Comparison of ENCODE assay signal across 16 cellular contexts in the genomic region with DNA sequence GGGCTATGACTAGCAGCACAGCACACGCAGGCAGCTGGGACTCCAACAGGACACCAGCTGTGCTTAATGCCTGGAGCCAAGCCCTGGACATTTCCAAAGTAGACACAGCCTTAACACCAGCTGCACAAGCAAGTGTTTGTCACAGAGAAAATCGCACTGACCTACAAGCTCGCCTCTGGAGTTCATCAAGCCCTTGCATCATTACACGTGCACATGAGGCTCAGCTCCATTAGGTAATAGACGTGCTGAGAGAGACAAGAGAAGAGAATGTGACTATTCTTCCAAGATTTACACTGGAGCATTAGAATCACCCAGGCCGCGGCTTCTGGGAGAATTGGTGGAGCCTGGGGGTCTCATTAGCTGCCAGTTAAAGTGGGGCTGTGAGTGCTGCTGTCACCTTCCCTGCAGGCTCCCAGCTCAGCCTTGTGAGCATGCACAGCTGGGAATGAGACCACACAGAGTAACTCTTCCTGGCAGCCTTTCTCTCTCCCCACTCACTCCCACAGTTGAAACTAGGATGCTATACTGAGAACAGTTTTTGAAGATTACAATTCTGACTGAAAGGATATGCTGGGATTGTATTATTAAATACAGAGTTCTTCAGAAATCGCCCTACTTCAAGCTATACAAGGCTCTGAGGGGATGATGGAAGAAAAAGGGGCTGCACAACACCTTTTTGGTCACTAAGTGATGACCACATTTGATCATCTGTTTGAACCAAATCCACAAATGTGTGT. TPM values are rescaled to one million over a fixed set of nuclear protein-coding genes. Genes with fewer than 3 reads are reported as not detected.
DNase-seq lines count a peak whose midpoint lies in the region; ATAC-seq and TF ChIP-seq lines count a peak whose summit lies in the region.
"Had no signal": no experiment of that assay in that cellular context is flagged by ENCODE, and none has a peak within 500 bp of the region (broad histone marks: within the 10 kb centered on the region; RNA-seq: fewer than 3 reads in every experiment).

No MANE protein-coding gene starts in this region.

- no peak for ATAC-seq in stimulated activated effector memory CD8-positive, alpha-beta T cell treated with anti-CD3 and anti-CD28 coated beads, Interleukin-12 subunit alpha, Interleukin-12 subunit beta, amount 100 ng/mL, for 72 hours
- no peak for ATAC-seq in GM21786 (IDR thresholded peaks at IDR 0.05; ENCODE audit: unreplicated experiment)
- ATAC-seq: activated T-cell treated with anti-CD3 and anti-CD28 coated beads, Interleukin-2, amount 50 U/mL, for 4 hours; left lobe of liver had no signal

- no peaks in the 10 kb centered on the region for H3K36me3 Mint-ChIP-seq in stimulated activated effector memory CD8-positive, alpha-beta T cell treated with anti-CD3 and anti-CD28 coated beads, Interleukin-12 subunit alpha, Interleukin-12 subunit beta, amount 100 ng/mL, for 72 hours

- peak; percentile 10 for DNase-seq in AG10803 (ENCODE audit: low read depth)
- peak; percentile 80 for DNase-seq in NCI-H1930 (lab: John Stamatoyannopoulos, UW)
- DNase-seq in dermis blood vessel endothelial cell, result peak; percentile 7
- peak; percentile 46 for DNase-seq in medulla oblongata (ENCODE audit: extremely low spot score)
- DNase-seq in activated naive CD4-positive, alpha-beta T cell treated with Interleukin-2 at 50 U/mL for 16 hours, result no peak
- no peak for DNase-seq in SKM-1 (lab: John Stamatoyannopoulos, UW; ENCODE audit: unreplicated experiment)
- DNase-seq in stimulated activated effector memory CD8-positive, alpha-beta T cell treated with anti-CD3 and anti-CD28 coated beads, Interleukin-12 subunit alpha, Interleukin-12 subunit beta, amount 100 ng/mL, for 72 hours (ENCODE audit: low spot score in 2 of 2), result no peak
- DNase-seq: activated T-cell treated with anti-CD3 and anti-CD28 coated beads, Interleukin-2, amount 50 U/mL, for 4 hours; NCI-H187; ovary; SIG-M5; tibial artery had no signal

- no peak overlapping the region for H3K27ac Mint-ChIP-seq in stimulated activated effector memory CD8-positive, alpha-beta T cell treated with anti-CD3 and anti-CD28 coated beads, Interleukin-12 subunit alpha, Interleukin-12 subunit beta, amount 100 ng/mL, for 72 hours

- no peak for TF ChIP-seq CTCF in AG10803 (conservative IDR thresholded peaks at IDR 0.05; ENCODE audit: low read length)

- no peak overlapping the region for H3K4me3 Mint-ChIP-seq in stimulated activated effector memory CD8-positive, alpha-beta T cell treated with anti-CD3 and anti-CD28 coated beads, Interleukin-12 subunit alpha, Interleukin-12 subunit beta, amount 100 ng/mL, for 72 hours
- H3K4me3 Mint-ChIP-seq: activated T-cell treated with anti-CD3 and anti-CD28 coated beads, Interleukin-2, amount 50 U/mL, for 4 hours had no signal

- peaks cover 6% of the 10 kb centered on the region for H3K9me3 Mint-ChIP-seq in stimulated activated effector memory CD8-positive, alpha-beta T cell treated with anti-CD3 and anti-CD28 coated beads, Interleukin-12 subunit alpha, Interleukin-12 subunit beta, amount 100 ng/mL, for 72 hours

- no peaks in the 10 kb centered on the region for H3K4me1 Mint-ChIP-seq in stimulated activated effector memory CD8-positive, alpha-beta T cell treated with anti-CD3 and anti-CD28 coated beads, Interleukin-12 subunit alpha, Interleukin-12 subunit beta, amount 100 ng/mL, for 72 hours

- H3K4me3 ChIP-seq in AG10803 (ENCODE audit: low read length), result no peak overlapping the region
- H3K4me3 ChIP-seq: esophagus muscularis mucosa, ovary, tibial artery had no signal

RNA-seq across cellular contexts. Expression of a gene that starts 10.6 kb away (rescaled TPM):
- total RNA-seq in dermis blood vessel endothelial cell, result not detected in 2 replicates
- total RNA-seq: activated T-cell treated with anti-CD3 and anti-CD28 coated beads, Interleukin-2, amount 50 U/mL, for 4 hours; esophagus muscularis mucosa; HT1080; left lobe of liver had no signal

RNA-seq across cellular contexts. Expression of a gene that starts 57.8 kb away (rescaled TPM):
- total RNA-seq in dermis blood vessel endothelial cell, result 17.9 TPM in 2 replicates

RNA-seq across cellular contexts. Expression of a gene that starts 58.2 kb away (rescaled TPM):
- 9.8 and 13.4 TPM in 2 replicates for total RNA-seq in dermis blood vessel endothelial cell

Comparison
In these comparisons a context has a peak if more than half of its experiments do, and no peak if none do; other contexts are left out.
1. DNase-seq: peak in AG10803 (single experiment), NCI-H1930 (2 of 2), dermis blood vessel endothelial cell (single experiment) and medulla oblongata (single experiment); none in activated naive CD4-positive, alpha-beta T cell treated with Interleukin-2 at 50 U/mL for 16 hours (single experiment), SKM-1 (single experiment) and stimulated activated effector memory CD8-positive, alpha-beta T cell treated with anti-CD3 and anti-CD28 coated beads, Interleukin-12 subunit alpha, Interleukin-12 subunit beta, amount 100 ng/mL, for 72 hours (0 of 2).